11 cellular contexts compared by ENCODE assay signal in genomic region chr4:143558286-143558685, GRCh38. TPM values are rescaled to one million over a fixed set of nuclear protein-coding genes. Genes with fewer than 3 reads are reported as not detected.
DNase-seq lines count a peak whose midpoint lies in the region; ATAC-seq and FAIRE-seq lines count a peak whose summit lies in the region.
"Had no signal": no experiment of that assay in that cellular context is flagged by ENCODE, and none has a peak within 500 bp of the region (broad histone marks: within the 10 kb centered on the region; RNA-seq: fewer than 3 reads in every experiment).

No MANE protein-coding gene starts in this region.

- H4K20me1 ChIP-seq in GM23248 (ENCODE audit: insufficient read depth): no peaks in the 10 kb centered on the region

- peak overlapping the region; percentile 98 for H2AFZ ChIP-seq in GM23248

- no peak for ATAC-seq in activated naive CD8-positive, alpha-beta T cell treated with anti-CD3 and anti-CD28 coated beads, Interleukin-2, amount 50 U/mL, for 24 hours
- no peak for ATAC-seq in natural killer cell treated with Interleukin-12 subunit alpha and Interleukin-12 subunit beta and Interleukin-15 and Interleukin-18, amount 100 ng/mL, for 72 hours
- ATAC-seq in HG02571 (IDR thresholded peaks at IDR 0.05; ENCODE audit: unreplicated experiment): no peak
- ATAC-seq in HG02588 (IDR thresholded peaks at IDR 0.05; ENCODE audit: unreplicated experiment): no peak

- H3K4me3 ChIP-seq in GM23248: peak overlapping the region; percentile 77

- WGBS in GM23248 (ENCODE audit: low coverage in 1 of 2, low lambda C conversion rate in 2 of 2, missing lambda C conversion rate in 2 of 2), 2 experiments: 96 to 97% methylated on average over 2 of the region's 2 CpGs

- H3K9me3 ChIP-seq in GM23248 (ENCODE audit: low read depth): no peaks in the 10 kb centered on the region
- H3K9me3 ChIP-seq: lower lobe of right lung had no signal

- no peaks in the 10 kb centered on the region for H3K9me2 ChIP-seq in GM23248 (ENCODE audit: insufficient read depth)

- no peaks in the 10 kb centered on the region for H3K27me3 ChIP-seq in GM23248 (replicated peaks; ENCODE audit: insufficient read depth)

- no peaks in the 10 kb centered on the region for H3K79me2 ChIP-seq in GM23248 (ENCODE audit: insufficient read depth)

- H3K36me3 ChIP-seq in GM23248 (ENCODE audit: low read depth): peaks cover 20% of the 10 kb centered on the region

- in situ Hi-C loops in GM23248 (cut with MboI): no loop called here

- peak overlapping the region; percentile 95 for H3K4me2 ChIP-seq in GM23248 (ENCODE audit: unreplicated experiment)

- peak overlapping the region; percentile 82 for H3K9ac ChIP-seq in GM23248

- H3K9me3 Mint-ChIP-seq in activated CD4-positive, alpha-beta T cell treated with anti-CD3 and anti-CD28 coated beads, Interleukin-2, amount 10 ng/mL, durations not matched to agents 24 days and 14 days: peaks cover 4% of the 10 kb centered on the region
- H3K9me3 Mint-ChIP-seq in activated naive CD8-positive, alpha-beta T cell treated with anti-CD3 and anti-CD28 coated beads, Interleukin-2, amount 50 U/mL, for 24 hours: peaks cover 4% of the 10 kb centered on the region
- H3K9me3 Mint-ChIP-seq in natural killer cell treated with Interleukin-12 subunit alpha and Interleukin-12 subunit beta and Interleukin-15 and Interleukin-18, amount 100 ng/mL, for 72 hours: no peaks in the 10 kb centered on the region
- H3K9me3 Mint-ChIP-seq: stimulated activated naive CD8-positive, alpha-beta T cell treated with anti-CD3 and anti-CD28 coated beads, Interleukin-15, amount 100 ng/mL, for 72 hours had no signal

- peaks cover 18% of the 10 kb centered on the region for H3K4me1 Mint-ChIP-seq in activated CD4-positive, alpha-beta T cell treated with anti-CD3 and anti-CD28 coated beads, Interleukin-2, amount 10 ng/mL, durations not matched to agents 24 days and 14 days
- peaks cover 44% of the 10 kb centered on the region for H3K4me1 Mint-ChIP-seq in activated naive CD8-positive, alpha-beta T cell treated with anti-CD3 and anti-CD28 coated beads, Interleukin-2, amount 50 U/mL, for 24 hours
- peaks cover 13 to 17% of the 10 kb centered on the region in 2 donors for H3K4me1 Mint-ChIP-seq in natural killer cell treated with Interleukin-12 subunit alpha and Interleukin-12 subunit beta and Interleukin-15 and Interleukin-18, amount 100 ng/mL, for 72 hours (ENCODE audit: low read depth in 2 of 2)

- intact Hi-C loops in activated CD4-positive, alpha-beta T cell treated with anti-CD3 and anti-CD28 coated beads, Interleukin-2, amount 10 ng/mL, durations not matched to agents 24 days and 14 days (cut with micrococcal nuclease): loop anchor here (2.0 to 10.0 kb wide), 3 partner anchors 43 to 1617 kb away; no protein-coding TSS in a partner anchor

- no peak for FAIRE-seq in urothelium cell line (lab: Jason Lieb, UNC)

- H3K36me3 Mint-ChIP-seq in activated CD4-positive, alpha-beta T cell treated with anti-CD3 and anti-CD28 coated beads, Interleukin-2, amount 10 ng/mL, durations not matched to agents 24 days and 14 days (ENCODE audit: low read depth): peaks cover 13% of the 10 kb centered on the region
- H3K36me3 Mint-ChIP-seq in activated naive CD8-positive, alpha-beta T cell treated with anti-CD3 and anti-CD28 coated beads, Interleukin-2, amount 50 U/mL, for 24 hours (ENCODE audit: low read depth): peaks cover 13% of the 10 kb centered on the region
- no peaks in the 10 kb centered on the region for H3K36me3 Mint-ChIP-seq in natural killer cell treated with Interleukin-12 subunit alpha and Interleukin-12 subunit beta and Interleukin-15 and Interleukin-18, amount 100 ng/mL, for 72 hours

- H3K4me1 ChIP-seq in GM23248 (ENCODE audit: insufficient read depth): peaks cover 6% of the 10 kb centered on the region; the same call in 1 of the 2 replicates

- peak overlapping the region; percentile 56; the same call in 1 of the 2 replicates for H3K27ac ChIP-seq in GM23248

- no peak overlapping the region for H3K4me3 Mint-ChIP-seq in activated CD4-positive, alpha-beta T cell treated with anti-CD3 and anti-CD28 coated beads, Interleukin-2, amount 10 ng/mL, durations not matched to agents 24 days and 14 days
- peak overlapping the region; percentile 87 for H3K4me3 Mint-ChIP-seq in activated naive CD8-positive, alpha-beta T cell treated with anti-CD3 and anti-CD28 coated beads, Interleukin-2, amount 50 U/mL, for 24 hours
- H3K4me3 Mint-ChIP-seq in natural killer cell treated with Interleukin-12 subunit alpha and Interleukin-12 subunit beta and Interleukin-15 and Interleukin-18, amount 100 ng/mL, for 72 hours: peak overlapping the region; percentile 96

- no peaks in the 10 kb centered on the region for H3K27me3 Mint-ChIP-seq in activated CD4-positive, alpha-beta T cell treated with anti-CD3 and anti-CD28 coated beads, Interleukin-2, amount 10 ng/mL, durations not matched to agents 24 days and 14 days
- no peaks in the 10 kb centered on the region for H3K27me3 Mint-ChIP-seq in activated naive CD8-positive, alpha-beta T cell treated with anti-CD3 and anti-CD28 coated beads, Interleukin-2, amount 50 U/mL, for 24 hours
- no peaks in the 10 kb centered on the region for H3K27me3 Mint-ChIP-seq in natural killer cell treated with Interleukin-12 subunit alpha and Interleukin-12 subunit beta and Interleukin-15 and Interleukin-18, amount 100 ng/mL, for 72 hours
- H3K27me3 Mint-ChIP-seq: stimulated activated naive CD8-positive, alpha-beta T cell treated with anti-CD3 and anti-CD28 coated beads, Interleukin-15, amount 100 ng/mL, for 72 hours had no signal

- peak overlapping the region; percentile 29 for H3K27ac Mint-ChIP-seq in activated CD4-positive, alpha-beta T cell treated with anti-CD3 and anti-CD28 coated beads, Interleukin-2, amount 10 ng/mL, durations not matched to agents 24 days and 14 days
- H3K27ac Mint-ChIP-seq in activated naive CD8-positive, alpha-beta T cell treated with anti-CD3 and anti-CD28 coated beads, Interleukin-2, amount 50 U/mL, for 24 hours: no peak overlapping the region
- H3K27ac Mint-ChIP-seq in natural killer cell treated with Interleukin-12 subunit alpha and Interleukin-12 subunit beta and Interleukin-15 and Interleukin-18, amount 100 ng/mL, for 72 hours: peak overlapping the region; percentile 92 to 98

- DNase-seq in activated CD4-positive, alpha-beta T cell treated with anti-CD3 and anti-CD28 coated beads, Interleukin-2, amount 10 ng/mL, durations not matched to agents 24 days and 14 days: no peak
- DNase-seq in activated CD4-positive, alpha-beta T cell treated with anti-CD3 and anti-CD28 coated beads for 4 hours: no peak
- DNase-seq in GM23248 (peak; percentile 6), urothelium cell line (ENCODE audit: low spot score) (no peak)
- DNase-seq in activated naive CD8-positive, alpha-beta T cell treated with anti-CD3 and anti-CD28 coated beads, Interleukin-2, amount 50 U/mL, for 24 hours: no peak
- DNase-seq in natural killer cell treated with Interleukin-12 subunit alpha and Interleukin-12 subunit beta and Interleukin-15 and Interleukin-18, amount 100 ng/mL, for 72 hours (ENCODE audit: low spot score): no peak
- DNase-seq: NCI-H226 had no signal

- H3F3A ChIP-seq in GM23248 (ENCODE audit: insufficient read depth): peaks cover 33% of the 10 kb centered on the region

RNA-seq across cellular contexts. Expression of gene SMARCA5, which starts 44.8 kb away (rescaled TPM):
- total RNA-seq in activated CD4-positive, alpha-beta T cell treated with anti-CD3 and anti-CD28 coated beads, Interleukin-2, amount 10 ng/mL, durations not matched to agents 24 days and 14 days: 59.0 and 60.6 TPM in 2 replicates
- total RNA-seq in GM23248 (2014; rRNA removed; shearing (Covaris generic)): 27.6 and 29.8 TPM in 2 replicates
- 34.5 and 35.1 TPM in 2 replicates for polyA plus RNA-seq in GM23248 (2016; fragmentation: Nextera tagmentation; extraction: Ambion mirVana)
- total RNA-seq in natural killer cell treated with Interleukin-12 subunit alpha and Interleukin-12 subunit beta and Interleukin-15 and Interleukin-18, amount 100 ng/mL, for 72 hours: 10 to 100 TPM; 42.6 to 44.7 TPM
